12 cellular contexts compared by ENCODE assay signal in genomic region chr7:17474724-17475344, GRCh38.
DNase-seq lines count a peak whose midpoint lies in the region; ATAC-seq and TF ChIP-seq lines count a peak whose summit lies in the region.
"Had no signal": no experiment of that assay in that cellular context is flagged by ENCODE, and none has a peak within 500 bp of the region (broad histone marks: within the 10 kb centered on the region; RNA-seq: fewer than 3 reads in every experiment).

No MANE protein-coding gene starts in this region.

- ATAC-seq in HG02938 (IDR thresholded peaks at IDR 0.05; ENCODE audit: unreplicated experiment) (peak; percentile 40), HG03520 (IDR thresholded peaks at IDR 0.05; ENCODE audit: unreplicated experiment) (no peak), GM18511 (IDR thresholded peaks at IDR 0.05; ENCODE audit: unreplicated experiment) (no peak), GM18505 (IDR thresholded peaks at IDR 0.05; ENCODE audit: unreplicated experiment) (no peak)

- peak; percentile 47 for DNase-seq in Daoy (ENCODE audit: low read depth)
- DNase-seq in iPS-NIHi11 (ENCODE audit: low spot score), result peak; percentile 28
- DNase-seq in DMS79 treated with DMSO at 0.1 percent for 48 hours (lab: John Stamatoyannopoulos, UW), result no peak
- DNase-seq: activated CD4-positive, CD25-positive, alpha-beta regulatory T cell treated with anti-CD3 and anti-CD28 coated beads, Interleukin-2, amount 50 U/mL, for 72 hours; activated naive CD4-positive, alpha-beta T cell treated with anti-CD3 and anti-CD28 coated beads, Interleukin-2, amount 10 ng/mL, durations not matched to agents 7 days and 5 days; NCI-H187; spleen had no signal

- TF ChIP-seq CTCF in VCaP (conservative IDR thresholded peaks at IDR 0.05), result peak; percentile 55

- no peak overlapping the region for H3K27ac ChIP-seq in VCaP
- H3K27ac ChIP-seq: spleen had no signal

- TF ChIP-seq POLR2A in GM18505 (IDR thresholded peaks at IDR 0.05; ENCODE audit: borderline replicate concordance, extremely low read depth, insufficient read depth, insufficient read length), result no peak
